Comparison of ENCODE assay signal across 8 cellular contexts in genomic region chr12:111405149-111405855, GRCh38. TPM values are rescaled to one million over a fixed set of nuclear protein-coding genes. Genes with fewer than 3 reads are reported as not detected.
A peak's percentile ranks its signal among the peaks of the same experiment; 100 is the strongest.
DNase-seq lines count a peak whose midpoint lies in the region; ATAC-seq and TF ChIP-seq lines count a peak whose summit lies in the region.

No MANE protein-coding gene starts in this region.

- H3K9me2 ChIP-seq in GM23248 (ENCODE audit: insufficient read depth), result no peaks in the 10 kb centered on the region

- H3K4me2 ChIP-seq in GM23248 (ENCODE audit: unreplicated experiment), result peak overlapping the region; percentile 56

- TF ChIP-seq POLR2A in Peyer's patch (IDR thresholded peaks at IDR 0.05), result no peak

- H3K27ac Mint-ChIP-seq in naive B cell, result peak overlapping the region; percentile 88 to 98 (median 93)
- H3K27ac Mint-ChIP-seq in stimulated activated memory B cell treated with anti-CD40 and anti-IgM and Interleukin-4, amounts not matched to agents 10 μg/mL and 1 μg/mL and 100 μg/mL, for 72 hours, result peak overlapping the region; percentile 94

- H3K27me3 ChIP-seq in GM23248 (replicated peaks; ENCODE audit: insufficient read depth) (no peaks in the 10 kb centered on the region), Peyer's patch (no peaks in the 10 kb centered on the region)

- H3K36me3 Mint-ChIP-seq in naive B cell, result no peaks in the 10 kb centered on the region
- H3K36me3 Mint-ChIP-seq in stimulated activated memory B cell treated with anti-CD40 and anti-IgM and Interleukin-4, amounts not matched to agents 10 μg/mL and 1 μg/mL and 100 μg/mL, for 72 hours, result no peaks in the 10 kb centered on the region

- DNase-seq in EH (ENCODE audit: low read depth) (peak; percentile 92), GM23248 (peak; percentile 93), Kasumi-1 (lab: John Stamatoyannopoulos, UW) (peak; percentile 93 to 94), Peyer's patch (peak; percentile 97 to 99 (median 99)), activated T-helper 1 cell treated with Interleukin-2 at 50 U/mL for 16 hours (ENCODE audit: low read depth) (peak; percentile 96), fibroblast of gingiva (ENCODE audit: low read depth) (peak; percentile 79), naive B cell (peak; percentile 98)

- no peaks in the 10 kb centered on the region for H4K20me1 ChIP-seq in GM23248 (ENCODE audit: insufficient read depth)

- no peaks in the 10 kb centered on the region for H3K27me3 Mint-ChIP-seq in naive B cell
- no peaks in the 10 kb centered on the region for H3K27me3 Mint-ChIP-seq in stimulated activated memory B cell treated with anti-CD40 and anti-IgM and Interleukin-4, amounts not matched to agents 10 μg/mL and 1 μg/mL and 100 μg/mL, for 72 hours

- H3K9me3 Mint-ChIP-seq in naive B cell, result no peaks in the 10 kb centered on the region
- H3K9me3 Mint-ChIP-seq in stimulated activated memory B cell treated with anti-CD40 and anti-IgM and Interleukin-4, amounts not matched to agents 10 μg/mL and 1 μg/mL and 100 μg/mL, for 72 hours, result no peaks in the 10 kb centered on the region

- peak; percentile 58 to 83 (median 66) for TF ChIP-seq CTCF in Peyer's patch (IDR thresholded peaks at IDR 0.05)

- H3K4me1 ChIP-seq in GM23248 (ENCODE audit: insufficient read depth), result peaks cover 30% of the 10 kb centered on the region
- H3K4me1 ChIP-seq in Peyer's patch, result peaks cover 0 to 65% (median 40%) of the 10 kb centered on the region in 4 donors

- peaks cover 46 to 64% (median 61%) of the 10 kb centered on the region in 3 donors for H3K4me1 Mint-ChIP-seq in naive B cell
- peaks cover 67% of the 10 kb centered on the region for H3K4me1 Mint-ChIP-seq in stimulated activated memory B cell treated with anti-CD40 and anti-IgM and Interleukin-4, amounts not matched to agents 10 μg/mL and 1 μg/mL and 100 μg/mL, for 72 hours

- 8 to 13% methylated on average over 17 to 39 of the region's 59 CpGs for WGBS in GM23248 (ENCODE audit: low coverage in 1 of 2, low lambda C conversion rate in 2 of 2, missing lambda C conversion rate in 2 of 2), 2 experiments

- peak overlapping the region; percentile 70 for H2AFZ ChIP-seq in GM23248

- H3K36me3 ChIP-seq in GM23248 (ENCODE audit: low read depth) (no peaks in the 10 kb centered on the region), Peyer's patch (no peaks in the 10 kb centered on the region)

- H3K4me3 ChIP-seq in GM23248 (peak overlapping the region; percentile 93), Peyer's patch (peak overlapping the region; percentile 79 to 95 (median 89))

- in situ Hi-C loops in GM23248 (cut with MboI), result no loop called here

- peak; percentile 51 to 61 for ATAC-seq in naive B cell (ENCODE audit: low read depth in 2 of 2)
- peak; percentile 81 for ATAC-seq in stimulated activated memory B cell treated with anti-CD40 and anti-IgM and Interleukin-4, amounts not matched to agents 10 μg/mL and 1 μg/mL and 100 μg/mL, for 72 hours

- H3K27ac ChIP-seq in GM23248 (no peak overlapping the region), Peyer's patch (peak overlapping the region; percentile 87 to 93 (median 90))

- H3K9me3 ChIP-seq in GM23248 (ENCODE audit: low read depth) (no peaks in the 10 kb centered on the region), Peyer's patch (no peaks in the 10 kb centered on the region)

- H3K9ac ChIP-seq in GM23248, result peak overlapping the region; percentile 23; the same call in 1 of the 2 replicates

- H3K4me3 Mint-ChIP-seq in naive B cell, result peak overlapping the region; percentile 84 to 93 (median 90)
- H3K4me3 Mint-ChIP-seq in stimulated activated memory B cell treated with anti-CD40 and anti-IgM and Interleukin-4, amounts not matched to agents 10 μg/mL and 1 μg/mL and 100 μg/mL, for 72 hours, result peak overlapping the region; percentile 88

- peaks cover 44% of the 10 kb centered on the region for H3K79me2 ChIP-seq in GM23248 (ENCODE audit: insufficient read depth)

- peaks cover 49% of the 10 kb centered on the region for H3F3A ChIP-seq in GM23248 (ENCODE audit: insufficient read depth)

RNA-seq across cellular contexts. Expression of gene SH2B3, which starts 0.4 kb away (rescaled TPM):
- 39.1 and 42.8 TPM in 2 replicates for total RNA-seq in GM23248 (2014; rRNA removed; shearing (Covaris generic))
- 9.2 and 9.4 TPM in 2 replicates for polyA plus RNA-seq in GM23248 (2016; fragmentation: Nextera tagmentation; extraction: Ambion mirVana)
- total RNA-seq in Peyer's patch, result 10 to 100 TPM in 2 of 4 donors, 1 to 10 TPM in 2; 4.4 to 37.1 (median 8.4) TPM
- polyA plus RNA-seq in naive B cell (ENCODE audit: low read depth in 6 of 6), result 10 to 100 TPM in 1 of 6 donors, 1 to 10 TPM in 5; 3.6 to 10.4 (median 4.5) TPM

RNA-seq across cellular contexts. Expression of gene PHETA1, which starts 36.4 kb away (rescaled TPM):
- 4.8 and 12.9 TPM in 2 replicates for total RNA-seq in GM23248 (2014; rRNA removed; shearing (Covaris generic))
- polyA plus RNA-seq in GM23248 (2016; fragmentation: Nextera tagmentation; extraction: Ambion mirVana) (6.6 and 7.9 TPM in 2 replicates), naive B cell (ENCODE audit: low read depth in 6 of 6) (10 to 100 TPM in 1 of 6 donors, 1 to 10 TPM in 5; 5.3 to 14.7 (median 7.7) TPM)
- 10 to 100 TPM; 43.2 to 64.6 (median 51.0) TPM for total RNA-seq in Peyer's patch
